In genomic region chr7:18234519-18234918, GRCh38 we compare ENCODE assay signal across 11 cellular contexts.
"Had no signal": no experiment of that assay in that cellular context is flagged by ENCODE, and none has a peak within 500 bp of the region (broad histone marks: within the 10 kb centered on the region; RNA-seq: fewer than 3 reads in every experiment).

No MANE protein-coding gene starts in this region.

- ATAC-seq: GM23338, HCT116 had no signal

- H3K36me3 ChIP-seq: HAP-1 had no signal

- H3K27ac ChIP-seq: GM23248 had no signal

- H2AFZ ChIP-seq: GM23248, GM23338 had no signal

- H3K4me3 ChIP-seq: GM23248, GM23338, HAP-1 had no signal

- H3K4me2 ChIP-seq: GM23338 had no signal

- FAIRE-seq: H1, H54 had no signal

- H3K4me1 ChIP-seq: HAP-1 had no signal

- DNase-seq: GM23248, GOT3, H7, H9, HCEC 1CT, HFFc6 had no signal

- H3K9ac ChIP-seq: GM23248 had no signal

- H3K9me3 ChIP-seq: HAP-1 had no signal
